In the genomic region with DNA sequence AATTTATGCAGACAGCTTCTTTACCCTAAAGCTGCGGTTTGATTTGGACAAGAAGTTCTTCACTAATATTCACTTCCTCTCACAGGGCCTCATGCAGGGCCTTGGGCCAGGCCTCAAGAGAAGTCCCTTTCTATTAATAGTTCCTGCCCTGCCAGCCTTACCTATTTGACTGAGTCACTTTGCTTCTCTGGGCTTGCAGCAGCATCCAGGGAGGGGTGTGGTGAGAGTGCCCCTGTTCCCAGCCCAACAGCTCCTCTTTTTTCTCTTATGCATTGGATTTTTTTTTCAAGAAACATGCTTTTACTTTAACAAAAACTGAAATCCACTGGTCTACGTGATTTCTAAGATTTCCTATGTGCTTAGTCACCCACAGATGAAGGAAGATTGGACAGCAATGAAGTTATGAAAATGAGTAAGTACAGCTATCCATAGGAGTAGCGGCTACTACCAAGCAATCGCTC, we compare ENCODE assay signal across 10 cellular contexts. TPM values are rescaled to one million over a fixed set of nuclear protein-coding genes. Genes with fewer than 3 reads are reported as not detected.
A peak's percentile ranks its signal among the peaks of the same experiment; 100 is the strongest.
DNase-seq lines count a peak whose midpoint lies in the region; ATAC-seq and TF ChIP-seq lines count a peak whose summit lies in the region.
"Had no signal": no experiment of that assay in that cellular context is flagged by ENCODE, and none has a peak within 500 bp of the region (broad histone marks: within the 10 kb centered on the region; RNA-seq: fewer than 3 reads in every experiment).

No MANE protein-coding gene starts in this region.

- peaks cover 24% of the 10 kb centered on the region for H3K4me1 Mint-ChIP-seq in CD4-positive, alpha-beta T cell (ENCODE audit: low read depth)

- no peaks in the 10 kb centered on the region for H3K9me3 Mint-ChIP-seq in CD4-positive, alpha-beta T cell

- CTCF ChIA-PET in PC-9 (lab: Charles Lee): interaction anchor here (0.7 kb wide), 1 partner anchor 66 kb away, joined by 4 read pairs; no protein-coding TSS in a partner anchor
- CTCF ChIA-PET in CD4-positive, alpha-beta T cell (lab: Charles Lee): no interaction called here

- no peak overlapping the region for H3K4me2 ChIP-seq in PC-9

- no peaks in the 10 kb centered on the region for H3K36me3 ChIP-seq in PC-9 (ENCODE audit: low read depth)

- no peaks in the 10 kb centered on the region for H3K9me2 ChIP-seq in PC-9 (ENCODE audit: insufficient read depth)

- H3K79me2 ChIP-seq in PC-9 (ENCODE audit: low read depth): no peaks in the 10 kb centered on the region

- DNase-seq in PC-9: peak; percentile 37 to 39
- DNase-seq in hepatic stellate cell (ENCODE audit: low spot score): peak; percentile 16
- DNase-seq in DMS153 treated with DMSO at 0.1 percent for 48 hours (lab: John Stamatoyannopoulos, UW; ENCODE audit: unreplicated experiment): no peak
- DNase-seq in CD4-positive, alpha-beta T cell: no peak
- no peak for DNase-seq in GM19240 (ENCODE audit: insufficient read length, low spot score)
- DNase-seq in DMS114 treated with DMSO at 0.1 percent for 48 hours (lab: John Stamatoyannopoulos, UW; ENCODE audit: unreplicated experiment): no peak

- BruUV-seq in PC-9 (replicated peaks; lab: Mats Ljungman, UMichigan): no TSS peak

- H3K4me3 Mint-ChIP-seq in CD4-positive, alpha-beta T cell: no peak overlapping the region

- ATAC-seq in GM18519 (IDR thresholded peaks at IDR 0.05; ENCODE audit: low FRiP score, unreplicated experiment) (peak; percentile 39), HG02798 (IDR thresholded peaks at IDR 0.05; ENCODE audit: poor library complexity, unreplicated experiment) (peak; percentile 52)
- ATAC-seq in CD4-positive, alpha-beta T cell (ENCODE audit: poor library complexity): no peak
- ATAC-seq: Panc1 had no signal

- no peak overlapping the region for H2AFZ ChIP-seq in PC-9

- peaks cover 4% of the 10 kb centered on the region; the same call in 1 of the 2 replicates for H3K4me1 ChIP-seq in PC-9 (replicated peaks; ENCODE audit: insufficient read depth)

- TF ChIP-seq CTCF in PC-9 (conservative IDR thresholded peaks at IDR 0.05): no peak
- TF ChIP-seq CTCF in CD4-positive, alpha-beta T cell (IDR thresholded peaks at IDR 0.05): no peak

- no peak overlapping the region for H3K27ac ChIP-seq in PC-9
- H3K27ac ChIP-seq in CD4-positive, alpha-beta T cell (ENCODE audit: low read depth, low read length): no peak overlapping the region

- H3K27me3 Mint-ChIP-seq in CD4-positive, alpha-beta T cell: peaks cover 4% of the 10 kb centered on the region

- no peaks in the 10 kb centered on the region for H3F3A ChIP-seq in PC-9 (ENCODE audit: insufficient read depth, low read depth)

- no peaks in the 10 kb centered on the region for H3K9me3 ChIP-seq in PC-9 (ENCODE audit: insufficient read depth, low read depth)
- H3K9me3 ChIP-seq in CD4-positive, alpha-beta T cell (ENCODE audit: control insufficient read depth, low read length): no peaks in the 10 kb centered on the region

- peaks cover 16% of the 10 kb centered on the region for H3K36me3 Mint-ChIP-seq in CD4-positive, alpha-beta T cell (ENCODE audit: low read depth)

- POLR2A ChIA-PET in PC-9 (lab: Charles Lee; ENCODE audit: unreplicated experiment): interaction anchor here (0.6 kb wide), 1 partner anchor 96 kb away, joined by 3 read pairs; no protein-coding TSS in a partner anchor
- POLR2A ChIA-PET in CD4-positive, alpha-beta T cell (lab: Charles Lee): interaction anchor here (1.0 kb wide), 1 partner anchor 11 kb away, joined by 3 read pairs; no protein-coding TSS in a partner anchor

- H3K27me3 ChIP-seq in PC-9 (ENCODE audit: insufficient read depth, low read depth): no peaks in the 10 kb centered on the region
- no peaks in the 10 kb centered on the region for H3K27me3 ChIP-seq in CD4-positive, alpha-beta T cell (ENCODE audit: control insufficient read depth, insufficient read depth, low read length)

- no peak overlapping the region for H3K27ac Mint-ChIP-seq in CD4-positive, alpha-beta T cell

- no peak overlapping the region for H3K4me3 ChIP-seq in PC-9

- no peaks in the 10 kb centered on the region for H4K20me1 ChIP-seq in PC-9 (ENCODE audit: insufficient read depth)

- intact Hi-C loops in PC-9 (cut with micrococcal nuclease; ENCODE audit: unreplicated experiment): no loop called here
- intact Hi-C loops in CD4-positive, alpha-beta T cell (cut with DNase I, micrococcal nuclease): no loop called here

RNA-seq across cellular contexts. Expression of gene FAM156B, which starts 26.7 kb away (rescaled TPM):
- 20.0 and 24.1 TPM in 2 replicates for total RNA-seq in PC-9 (2021)
- 10 to 100 TPM in 1 of 2 experiments, 1 to 10 TPM in 1; 9.2 to 13.0 TPM for total RNA-seq in CD4-positive, alpha-beta T cell

RNA-seq across cellular contexts. Expression of gene FAM156A, which starts 34.5 kb away (rescaled TPM):
- total RNA-seq in PC-9 (2021): 26.8 and 34.2 TPM in 2 replicates
- total RNA-seq in CD4-positive, alpha-beta T cell: 10 to 100 TPM; 16.0 TPM

RNA-seq across cellular contexts. Expression of gene XAGE3, which starts 55.9 kb away (rescaled TPM):
- not detected in 2 replicates for total RNA-seq in PC-9 (2021)
- not detected for total RNA-seq in CD4-positive, alpha-beta T cell
- total RNA-seq: urinary bladder had no signal

Comparison
In these comparisons a context has a peak if more than half of its experiments do, and no peak if none do; other contexts are left out.
1. DNase-seq: peak in PC-9 (2 of 2) and hepatic stellate cell (single experiment); none in DMS153 treated with DMSO at 0.1 percent for 48 hours (single experiment), CD4-positive, alpha-beta T cell (0 of 10), GM19240 (single experiment) and DMS114 treated with DMSO at 0.1 percent for 48 hours (single experiment).